ENCODE assay signal across 1 cellular context in genomic region chr13:54913668-54914067, GRCh38.
TF ChIP-seq lines count a peak whose summit lies in the region.

No MANE protein-coding gene starts in this region.

TF ChIP-seq in GM23338, 12 proteins besides CTCF, POLR2A, EP300 and RAD21 (continued from another document):
- no peak for TF ChIP-seq CREB1 (CRISPR knock-in tag; IDR thresholded peaks at IDR 0.05; ENCODE audit: low read depth)
- TF ChIP-seq JUNB (IDR thresholded peaks at IDR 0.05; ENCODE audit: unreplicated experiment) = no peak
- TF ChIP-seq ZNF114 (CRISPR knock-in tag; IDR thresholded peaks at IDR 0.05) = no peak
- no peak for TF ChIP-seq EZH2 (IDR thresholded peaks at IDR 0.05; ENCODE audit: low read depth, unreplicated experiment)
- no peak for TF ChIP-seq NANOG (IDR thresholded peaks at IDR 0.05; ENCODE audit: borderline replicate concordance)
- no peak for TF ChIP-seq ZNF331 (CRISPR knock-in tag; IDR thresholded peaks at IDR 0.05; ENCODE audit: low read depth)
- no peak for TF ChIP-seq ZNF462 (CRISPR knock-in tag; IDR thresholded peaks at IDR 0.05)
- no peak for TF ChIP-seq ETS1 (IDR thresholded peaks at IDR 0.05)
- no peak for TF ChIP-seq EZH2phosphoT487 (IDR thresholded peaks at IDR 0.05; ENCODE audit: unreplicated experiment)
TF ChIP-seq in GM23338: peak in this region for 0.
